In genomic region chr17:79664925-79665738, GRCh38 we compare ENCODE assay signal across 11 cellular contexts. TPM values are rescaled to one million over a fixed set of nuclear protein-coding genes. Genes with fewer than 3 reads are reported as not detected.
A peak's percentile ranks its signal among the peaks of the same experiment; 100 is the strongest.
DNase-seq lines count a peak whose midpoint lies in the region; TF ChIP-seq lines count a peak whose summit lies in the region.
"Had no signal": no experiment of that assay in that cellular context is flagged by ENCODE, and none has a peak within 500 bp of the region (broad histone marks: within the 10 kb centered on the region; RNA-seq: fewer than 3 reads in every experiment).

No MANE protein-coding gene starts in this region.

- peaks cover 8% of the 10 kb centered on the region for H3K27me3 ChIP-seq in neural progenitor cell
- peaks cover 38% of the 10 kb centered on the region for H3K27me3 ChIP-seq in A673 (replicated peaks; ENCODE audit: insufficient read depth, low read depth, low read length, poor library complexity)

- H3F3A ChIP-seq in neural progenitor cell (ENCODE audit: low read depth): no peaks in the 10 kb centered on the region

- H4K20me1 ChIP-seq in neural progenitor cell (ENCODE audit: low read depth): no peaks in the 10 kb centered on the region

- CTCF ChIA-PET in A673 (lab: Charles Lee): no interaction called here

- H3K9me3 ChIP-seq in neural progenitor cell (ENCODE audit: low read depth) (no peaks in the 10 kb centered on the region), A673 (ENCODE audit: low read depth, low read length, poor library complexity, severe bottlenecking) (no peaks in the 10 kb centered on the region)

- no peaks in the 10 kb centered on the region for H3K79me2 ChIP-seq in neural progenitor cell (ENCODE audit: low read depth)

- no peaks in the 10 kb centered on the region for H3K36me3 Mint-ChIP-seq in neural progenitor cell

- H3K27ac Mint-ChIP-seq in neural progenitor cell: no peak overlapping the region
- H3K27ac Mint-ChIP-seq: memory B cell had no signal

- H3K36me3 ChIP-seq in neural progenitor cell (no peaks in the 10 kb centered on the region), A673 (ENCODE audit: insufficient read depth, low read length, poor library complexity, severe bottlenecking) (no peaks in the 10 kb centered on the region)

- no peak overlapping the region for H3K4me3 Mint-ChIP-seq in neural progenitor cell
- H3K4me3 Mint-ChIP-seq: memory B cell had no signal

- H3K4me3 ChIP-seq in neural progenitor cell: peak overlapping the region; percentile 25
- H3K4me3 ChIP-seq in A673 (ENCODE audit: low read depth, low read length, poor library complexity, severe bottlenecking): no peak overlapping the region

- no peak overlapping the region for H3K9ac ChIP-seq in neural progenitor cell

- TF ChIP-seq CTCF in neural progenitor cell (IDR thresholded peaks at IDR 0.05) (no peak), A673 (conservative IDR thresholded peaks at IDR 0.05; ENCODE audit: low read depth, low read length) (no peak)

- peak overlapping the region; percentile 76 for H3K4me2 ChIP-seq in neural progenitor cell

- H2AFZ ChIP-seq in neural progenitor cell (replicated peaks): peak overlapping the region; percentile 97

- H3K4me1 ChIP-seq in neural progenitor cell: peaks cover 5% of the 10 kb centered on the region
- H3K4me1 ChIP-seq in A673 (ENCODE audit: insufficient read depth, low read length, poor library complexity, severe bottlenecking): no peaks in the 10 kb centered on the region

- H3K9me3 Mint-ChIP-seq in neural progenitor cell: peaks cover 9% of the 10 kb centered on the region

- H3K4me1 Mint-ChIP-seq in neural progenitor cell: peaks cover 13% of the 10 kb centered on the region
- H3K4me1 Mint-ChIP-seq: memory B cell had no signal

- no TSS peak for BruUV-seq in A673 (replicated peaks; lab: Mats Ljungman, UMichigan)

- DNase-seq in DMS 273 treated with DMSO at 0.1 percent for 48 hours (lab: John Stamatoyannopoulos, UW): peak; percentile 72
- DNase-seq in NCI-H446 (lab: John Stamatoyannopoulos, UW): peak; percentile 89 to 98
- peak; percentile 32 for DNase-seq in fibroblast of gingiva (ENCODE audit: low read depth)
- DNase-seq in neural progenitor cell (ENCODE audit: low spot score): peak; percentile 58
- no peak for DNase-seq in NCI-H774 (lab: John Stamatoyannopoulos, UW)
- no peak for DNase-seq in A673 (ENCODE audit: low spot score)
- DNase-seq in NOMO-1 treated with DMSO at 0.1 percent for 48 hours (lab: John Stamatoyannopoulos, UW; ENCODE audit: unreplicated experiment): no peak
- DNase-seq in activated CD4-positive, alpha-beta T cell treated with anti-CD3 and anti-CD28 coated beads for 4 hours: no peak
- DNase-seq: activated naive CD4-positive, alpha-beta T cell treated with Interleukin-2 at 50 U/mL for 16 hours; SHP77 treated with DMSO at 0.1 percent for 48 hours had no signal

- POLR2A ChIA-PET in A673 (lab: Charles Lee; ENCODE audit: low non-redundant PET): no interaction called here

- peaks cover 12% of the 10 kb centered on the region for H3K27me3 Mint-ChIP-seq in neural progenitor cell (ENCODE audit: insufficient read depth, low read depth)

- intact Hi-C loops in A673 (cut with micrococcal nuclease; ENCODE audit: unreplicated experiment): no loop called here

- no peak overlapping the region for H3K27ac ChIP-seq in neural progenitor cell
- no peak overlapping the region for H3K27ac ChIP-seq in A673 (ENCODE audit: low read depth, low read length, poor library complexity, severe bottlenecking)

RNA-seq across cellular contexts. Expression of gene RBFOX3, which starts 54.3 kb away (rescaled TPM):
- total RNA-seq in neural progenitor cell (ENCODE audit: low replicate concordance) (0.30 and 1.6 TPM in 2 replicates), A673 (2021) (not detected in 2 replicates)

Comparison
In these comparisons a context has a peak if more than half of its experiments do, and no peak if none do; other contexts are left out.
1. DNase-seq: peak in DMS 273 treated with DMSO at 0.1 percent for 48 hours (single experiment), NCI-H446 (2 of 2), fibroblast of gingiva (single experiment) and neural progenitor cell (single experiment); none in NCI-H774 (single experiment), A673 (single experiment), NOMO-1 treated with DMSO at 0.1 percent for 48 hours (single experiment) and activated CD4-positive, alpha-beta T cell treated with anti-CD3 and anti-CD28 coated beads for 4 hours (0 of 2).